In the genomic region with DNA sequence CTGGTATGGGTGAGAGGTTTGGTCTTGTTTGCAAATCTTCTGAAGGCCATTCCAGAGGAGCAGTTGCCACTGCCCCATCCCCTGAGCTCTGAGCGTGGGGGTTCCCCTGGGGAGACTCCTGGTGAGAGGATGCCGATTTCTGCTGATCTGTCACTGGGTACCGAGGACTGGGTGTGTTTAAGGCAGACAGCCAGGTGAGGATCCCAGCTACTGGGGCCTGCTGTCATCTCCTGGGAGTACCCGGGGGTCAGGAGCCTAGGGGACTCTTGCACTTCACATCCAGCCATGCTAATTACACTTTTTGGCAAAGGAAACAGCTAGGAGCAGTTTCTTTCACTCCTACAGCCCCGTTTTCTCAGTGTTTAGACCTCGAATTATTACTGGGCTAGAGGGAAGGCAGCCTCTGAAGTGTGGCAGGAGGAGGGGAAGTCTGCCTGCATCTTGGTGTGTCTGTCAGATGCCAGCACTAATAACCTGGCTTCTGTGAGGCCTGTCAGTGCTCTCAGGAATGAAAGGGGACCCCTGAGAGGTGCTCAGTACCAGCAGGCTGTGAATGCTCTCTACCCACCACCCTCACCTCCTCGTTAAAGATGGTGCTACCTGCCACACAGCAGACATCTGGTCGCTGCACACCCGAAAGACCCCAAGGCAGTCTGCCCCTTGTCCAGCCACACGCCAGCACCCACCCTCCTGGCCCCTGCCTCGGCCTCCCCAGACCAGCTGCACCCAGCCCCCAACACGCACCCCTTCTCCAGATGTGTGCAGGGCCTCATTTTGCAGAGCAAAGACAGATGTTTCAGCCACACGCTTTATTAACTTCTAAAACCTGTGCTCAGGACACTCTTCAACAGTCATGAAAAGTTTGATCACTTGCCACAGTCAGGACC, we compare ENCODE assay signal across 31 cellular contexts. TPM values are rescaled to one million over a fixed set of nuclear protein-coding genes. Genes with fewer than 3 reads are reported as not detected.
"Had no signal": no experiment of that assay in that cellular context is flagged by ENCODE, and none has a peak within 500 bp of the region (broad histone marks: within the 10 kb centered on the region; RNA-seq: fewer than 3 reads in every experiment).

No MANE protein-coding gene starts in this region.

- H3K27me3 ChIP-seq: neutrophil, pancreas, right atrium auricular region, stomach, thyroid gland, tibial nerve, upper lobe of left lung, vagina had no signal

- H3K36me3 ChIP-seq: neutrophil, pancreas, prostate gland, right atrium auricular region, thyroid gland, upper lobe of left lung, vagina had no signal

- H3K27ac Mint-ChIP-seq: natural killer cell; stimulated activated memory B cell treated with anti-CD40 and anti-IgM and Interleukin-4, amounts not matched to agents 10 μg/mL and 1 μg/mL and 100 μg/mL, for 72 hours; stimulated activated naive CD8-positive, alpha-beta T cell treated with anti-CD3 and anti-CD28 coated beads, Interleukin-15, Interleukin-2, amounts not matched to agents 100 ng/mL and 50 ng/mL, for 24 hours had no signal

- H3K4me3 Mint-ChIP-seq: naive thymus-derived CD4-positive, alpha-beta T cell; natural killer cell; neural crest cell; stimulated activated memory B cell treated with anti-CD40 and anti-IgM and Interleukin-4, amounts not matched to agents 10 μg/mL and 1 μg/mL and 100 μg/mL, for 72 hours; stimulated activated naive CD8-positive, alpha-beta T cell treated with anti-CD3 and anti-CD28 coated beads, Interleukin-15, Interleukin-2, amounts not matched to agents 100 ng/mL and 50 ng/mL, for 24 hours had no signal

- H3K4me2 ChIP-seq: smooth muscle cell had no signal

- H3K27me3 Mint-ChIP-seq: naive thymus-derived CD4-positive, alpha-beta T cell; stimulated activated naive CD8-positive, alpha-beta T cell treated with anti-CD3 and anti-CD28 coated beads, Interleukin-15, Interleukin-2, amounts not matched to agents 100 ng/mL and 50 ng/mL, for 24 hours had no signal

- ATAC-seq: naive thymus-derived CD4-positive, alpha-beta T cell; natural killer cell; pancreas; sciatic nerve; stimulated activated memory B cell treated with anti-CD40 and anti-IgM and Interleukin-4, amounts not matched to agents 10 μg/mL and 1 μg/mL and 100 μg/mL, for 72 hours had no signal

- H3K27ac ChIP-seq: neutrophil, pancreas, prostate gland, right atrium auricular region, skin epidermis, spleen, stomach, thoracic aorta, thyroid gland, tibial nerve, upper lobe of left lung, vagina had no signal

- H3K9me3 ChIP-seq: neutrophil, pancreas, prostate gland, right atrium auricular region, spleen, stomach, thoracic aorta, thyroid gland, tibial nerve, upper lobe of left lung, vagina had no signal

- DNase-seq: naive thymus-derived CD4-positive, alpha-beta T cell; natural killer cell; nucleus accumbens; retina; spleen; stimulated activated CD4-positive, alpha-beta T cell treated with anti-CD3 and anti-CD28 coated beads, Interleukin-12 subunit alpha, Interleukin-12 subunit beta, amount 100 ng/mL, for 4 hours; stimulated activated CD4-positive, alpha-beta T cell treated with anti-CD3 and anti-CD28 coated beads, Interleukin-1b, Interleukin-23, amount 100 ng/mL, for 48 hours; stimulated activated CD4-positive, alpha-beta T cell treated with anti-CD3 and anti-CD28 coated beads, Interleukin-4, amount 100 ng/mL, for 1 hour; stimulated activated CD4-positive, alpha-beta T cell treated with anti-CD3 and anti-CD28 coated beads, Interleukin-4, amount 100 ng/mL, for 4 hours; stimulated activated CD8-positive, alpha-beta memory T cell treated with anti-CD3 and anti-CD28 coated beads, Interleukin-4, amount 100 ng/mL, for 48 hours; stimulated activated naive CD4-positive, alpha-beta T cell treated with Interleukin-2 at 50 U/mL for 16 hours; stomach; thyroid gland; trophoblast cell; upper lobe of left lung had no signal

- H3K4me3 ChIP-seq: pancreas, prostate gland, right atrium auricular region, skin epidermis, smooth muscle cell, spleen, stomach, thoracic aorta, thyroid gland, tibial nerve, upper lobe of left lung, vagina had no signal

- H3K4me1 ChIP-seq: pancreas, prostate gland, right atrium auricular region, spleen, stomach, thyroid gland, tibial nerve, vagina had no signal

- H3K36me3 Mint-ChIP-seq: natural killer cell; stimulated activated memory B cell treated with anti-CD40 and anti-IgM and Interleukin-4, amounts not matched to agents 10 μg/mL and 1 μg/mL and 100 μg/mL, for 72 hours had no signal

- H3K9me3 Mint-ChIP-seq: naive thymus-derived CD4-positive, alpha-beta T cell; natural killer cell; neural crest cell; stimulated activated memory B cell treated with anti-CD40 and anti-IgM and Interleukin-4, amounts not matched to agents 10 μg/mL and 1 μg/mL and 100 μg/mL, for 72 hours; stimulated activated naive CD8-positive, alpha-beta T cell treated with anti-CD3 and anti-CD28 coated beads, Interleukin-15, Interleukin-2, amounts not matched to agents 100 ng/mL and 50 ng/mL, for 24 hours had no signal

- H3K4me1 Mint-ChIP-seq: stimulated activated memory B cell treated with anti-CD40 and anti-IgM and Interleukin-4, amounts not matched to agents 10 μg/mL and 1 μg/mL and 100 μg/mL, for 72 hours had no signal

RNA-seq across cellular contexts. Expression of a gene that starts 43.2 kb away (rescaled TPM):
- total RNA-seq: neural crest cell, osteocyte, pulmonary artery endothelial cell, smooth muscle cell, temporal lobe had no signal
- polyA plus RNA-seq: smooth muscle cell had no signal

RNA-seq across cellular contexts. Expression of a gene that starts 55.4 kb away (rescaled TPM):
- total RNA-seq: osteocyte had no signal
- polyA plus RNA-seq: smooth muscle cell had no signal
